ENCODE assay signal across 19 cellular contexts in genomic region chr18:54939375-54939917, GRCh38. TPM values are rescaled to one million over a fixed set of nuclear protein-coding genes. Genes with fewer than 3 reads are reported as not detected.
DNase-seq lines count a peak whose midpoint lies in the region; ATAC-seq, FAIRE-seq and TF ChIP-seq lines count a peak whose summit lies in the region.
"Had no signal": no experiment of that assay in that cellular context is flagged by ENCODE, and none has a peak within 500 bp of the region (broad histone marks: within the 10 kb centered on the region; RNA-seq: fewer than 3 reads in every experiment).

No MANE protein-coding gene starts in this region.

- H3K27ac ChIP-seq in GM12878 (ENCODE audit: control insufficient read depth, insufficient read depth) = no peak overlapping the region
- H3K27ac ChIP-seq: C4-2B, SK-N-MC had no signal

- no peaks in the 10 kb centered on the region for H4K20me1 ChIP-seq in GM12878 (ENCODE audit: control insufficient read depth, insufficient read depth)

- ATAC-seq in GM12878 = no peak
- no peak for ATAC-seq in HG03469 (IDR thresholded peaks at IDR 0.05; ENCODE audit: unreplicated experiment)
- no peak for ATAC-seq in omental fat pad (ENCODE audit: low FRiP score)
- ATAC-seq: Panc1, Right ventricle myocardium inferior had no signal

- CTCF ChIA-PET in GM12878 (lab: Yijun Ruan, JAX) = interaction anchor here (1.1 kb wide), 1 partner anchor 13 kb away, joined by 3 read pairs; no protein-coding TSS in a partner anchor

- no peak for TF ChIP-seq RAD21 in GM12878 (IDR thresholded peaks at IDR 0.05; ENCODE audit: insufficient read depth, low read depth, low read length)

- TF ChIP-seq CTCF in GM12878 (IDR thresholded peaks at IDR 0.05 in 2 of 3, conservative IDR thresholded peaks at IDR 0.05 in 1 of 3; ENCODE audit: control insufficient read depth in 2 of 3, extremely low read depth in 1 of 3, insufficient read depth in 1 of 3, low read depth in 3 of 3, low read length in 3 of 3) (no peak), omental fat pad (IDR thresholded peaks at IDR 0.05) (no peak)

- no TSS peak for BruUV-seq in GM12878 (replicated peaks; lab: Mats Ljungman, UMichigan)

- no peak overlapping the region for H3K4me3 ChIP-seq in GM12878
- H3K4me3 ChIP-seq: SK-N-MC had no signal

- POLR2A ChIA-PET in GM12878 (lab: Charles Lee) = interaction anchor here (0.6 kb wide), 1 partner anchor 687 kb away, joined by 4 read pairs; no protein-coding TSS in a partner anchor

- H3K4me2 ChIP-seq in GM12878 (ENCODE audit: control insufficient read depth, insufficient read depth) = no peak overlapping the region

- intact Hi-C loops in GM12878 (cut with micrococcal nuclease; ENCODE audit: unreplicated experiment) = no loop called here

- TF ChIP-seq EP300 in GM12878 (IDR thresholded peaks at IDR 0.05; ENCODE audit: borderline replicate concordance in 1 of 2, control insufficient read depth in 1 of 2, low read depth in 2 of 2, low read length in 2 of 2) = no peak

- no peak for TF ChIP-seq POLR2A in GM12878 (IDR thresholded peaks at IDR 0.05; ENCODE audit: low read depth, low read length)

- H3K36me3 ChIP-seq in GM12878 (ENCODE audit: control insufficient read depth in 2 of 2, insufficient read depth in 2 of 2, low read length in 1 of 2) = no peaks in the 10 kb centered on the region

- RAD21 ChIA-PET in GM12878 (lab: Charles Lee; ENCODE audit: unreplicated experiment) = no interaction called here

- SMC1A ChIA-PET in GM12878 (lab: Charles Lee; ENCODE audit: uncharacterized antibody, unreplicated experiment) = interaction anchor here (0.6 to 1.1 kb wide), 3 partner anchors 10 to 26 kb away, joined by 3 to 5 read pairs (median 4); no protein-coding TSS in a partner anchor

- no peak overlapping the region for H3K9ac ChIP-seq in GM12878 (ENCODE audit: control insufficient read depth, insufficient read depth, low read length)

- no peaks in the 10 kb centered on the region for H3K4me1 ChIP-seq in GM12878 (ENCODE audit: control insufficient read depth, insufficient read depth, low read length)

- in situ Hi-C loops in GM12878 (cut with MboI) (no loop called here), KBM-7 (cut with MboI; ENCODE audit: low pct_unique_long_range_greater_than_20kb, low sequenced_read_pairs) (no loop called here)

- DNase-seq in EL = peak; percentile 57
- DNase-seq in M059J (ENCODE audit: low read depth) = peak; percentile 88
- no peak for DNase-seq in GM12878 (ENCODE audit: low read depth, low spot score)
- peak; percentile 29 for DNase-seq in myocyte (ENCODE audit: low read depth)
- DNase-seq in KBM-7 = no peak
- no peak for DNase-seq in omental fat pad (ENCODE audit: low spot score)
- DNase-seq in NCI-H187 (lab: John Stamatoyannopoulos, UW) = no peak
- DNase-seq: H9, IMR-90, NCI-H1436 treated with DMSO at 0.1 percent for 48 hours, NCI-H2081 treated with DMSO at 0.1 percent for 48 hours, NCI-H510A, NCI-H82 had no signal

- H3K9me3 ChIP-seq in GM12878 (replicated peaks; ENCODE audit: control insufficient read depth, insufficient read depth, low read length) = no peaks in the 10 kb centered on the region

- no peaks in the 10 kb centered on the region for H3K27me3 ChIP-seq in GM12878 (replicated peaks in 1 of 2; ENCODE audit: control insufficient read depth in 2 of 2, insufficient read depth in 2 of 2, low read length in 1 of 2)

- no peaks in the 10 kb centered on the region for H3K79me2 ChIP-seq in GM12878 (ENCODE audit: control insufficient read depth, insufficient read depth, low read length)

- no peak overlapping the region for H2AFZ ChIP-seq in GM12878 (ENCODE audit: control insufficient read depth, low read depth, low read length)

- FAIRE-seq in GM12878 (lab: Jason Lieb, UNC) = no peak

- 25% methylated on average over 7 of the region's 7 CpGs for WGBS in GM12878 (ENCODE audit: insufficient coverage, insufficient replicate concordance, low lambda C conversion rate, missing lambda C conversion rate)

TF ChIP-seq in GM12878, 131 proteins besides CTCF, POLR2A, EP300 and RAD21:
- TF ChIP-seq CBX3 (IDR thresholded peaks at IDR 0.05; ENCODE audit: borderline replicate concordance, low read depth) (no peak), NR2C2 (IDR thresholded peaks at IDR 0.05; ENCODE audit: borderline replicate concordance, control insufficient read depth, insufficient read length, low read depth) (no peak), NR2F1 (conservative IDR thresholded peaks at IDR 0.05) (0 out of 2 replicates have a peak, but pooled peaks have one; percentile 36)

RNA-seq across cellular contexts. Expression of gene CCDC68, which starts 19.8 kb away (rescaled TPM):
- 0.05 and 0.30 TPM in 2 replicates for total RNA-seq in M059J (2014; rRNA removed; shearing (Covaris generic))
- 0.10 TPM in 1 of 2 replicates, not detected in the other for total RNA-seq in GM12878 (2013; cell fraction: nucleolus; rRNA removed)
- not detected in 2 replicates for total RNA-seq in GM12878 (2014; rRNA removed)
- total RNA-seq in GM12878 (2014; rRNA removed; fragmentation: Illumina TruSeq; extraction: Trizol) = not detected in 2 replicates
- total RNA-seq in GM12878 (2021) = not detected in 2 replicates
- not detected for polyA plus RNA-seq in GM12878 (2011; ENCODE audit: low read depth)
- polyA plus RNA-seq in GM12878 (2011; rRNA removed) = 0.04 TPM in 2 replicates
- polyA plus RNA-seq in GM12878 (2011; cell fraction: cytosol; rRNA removed) = not detected in 2 replicates
- 0.03 TPM in 1 of 2 replicates, not detected in the other for polyA plus RNA-seq in GM12878 (2011; cell fraction: nucleus; rRNA removed)
- polyA plus RNA-seq in GM12878 (2012) = 0.03 TPM in 1 of 2 replicates, not detected in the other
- polyA plus RNA-seq in GM12878 (2014; fragmentation: Illumina TruSeq; extraction: Trizol) = not detected in 2 replicates
- not detected for polyA plus RNA-seq in GM12878 (2014; fragmentation: Nextera tagmentation; extraction: Ambion mirVana)
- polyA plus RNA-seq in GM12878 (2014; rRNA removed) = not detected in 2 replicates
- polyA plus RNA-seq in GM12878 (2016; fragmentation: Nextera tagmentation; extraction: Ambion mirVana) = not detected
- not detected in 2 replicates for polyA minus RNA-seq in GM12878 (2011; rRNA and poly(A)+ RNA removed)
- polyA minus RNA-seq in GM12878 (2011; cell fraction: cytosol; rRNA and poly(A)+ RNA removed) = not detected in 2 replicates
- polyA minus RNA-seq in GM12878 (2011; cell fraction: nucleus; rRNA and poly(A)+ RNA removed) = not detected in 2 replicates
- total RNA-seq in myocyte = not detected in 2 replicates
- not detected for polyA plus RNA-seq in myocyte (2012)
- total RNA-seq in omental fat pad = 10 to 100 TPM in 1 of 4 donors, 1 to 10 TPM in 3; 3.4 to 44.8 (median 8.3) TPM
- total RNA-seq: A673, H9 had no signal

Comparison
In these comparisons a context has a peak if more than half of its experiments do, and no peak if none do; other contexts are left out.
1. DNase-seq: peak in EL (single experiment), M059J (single experiment) and myocyte (single experiment); none in GM12878 (single experiment), KBM-7 (single experiment), omental fat pad (single experiment) and NCI-H187 (0 of 2).